In the genomic region with DNA sequence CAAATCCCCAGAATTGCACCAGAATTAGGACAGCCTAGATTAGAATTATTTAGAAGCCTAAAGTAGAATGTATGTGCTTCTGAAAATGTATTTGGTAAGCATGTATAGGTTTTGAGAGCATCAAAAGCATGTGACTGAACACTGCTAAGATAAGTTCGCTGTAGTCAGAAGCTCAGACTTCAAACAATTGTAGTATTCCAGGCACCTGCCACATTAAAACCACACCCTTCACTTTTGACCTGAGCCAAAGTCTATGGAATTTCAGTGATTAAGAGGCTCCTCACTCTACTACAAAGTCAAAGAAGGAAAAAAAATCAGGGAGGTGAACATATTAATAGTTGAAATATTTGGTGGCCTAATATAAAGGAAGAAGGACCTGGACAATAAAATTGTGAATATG, we compare ENCODE assay signal across 23 cellular contexts. TPM values are rescaled to one million over a fixed set of nuclear protein-coding genes. Genes with fewer than 3 reads are reported as not detected.
DNase-seq lines count a peak whose midpoint lies in the region; ATAC-seq and TF ChIP-seq lines count a peak whose summit lies in the region.
"Had no signal": no experiment of that assay in that cellular context is flagged by ENCODE, and none has a peak within 500 bp of the region (broad histone marks: within the 10 kb centered on the region; RNA-seq: fewer than 3 reads in every experiment).

No MANE protein-coding gene starts in this region.

- H3K27me3 ChIP-seq in spleen (replicated peaks in 1 of 7), result no peaks in the 10 kb centered on the region
- H3K27me3 ChIP-seq: BLaER1, Peyer's patch, SJSA1 had no signal

- no peaks in the 10 kb centered on the region for H3K9me3 ChIP-seq in spleen
- H3K9me3 ChIP-seq: BLaER1, Peyer's patch, SJSA1 had no signal

- intact Hi-C loops in spleen (cut with DNase I; ENCODE audit: low total_unique reads), result no loop called here

- H3K4me3 ChIP-seq in spleen, result no peak overlapping the region
- H3K4me3 ChIP-seq: BLaER1, Peyer's patch, SJSA1 had no signal

- no peaks in the 10 kb centered on the region for H3K4me1 ChIP-seq in spleen
- H3K4me1 ChIP-seq: BLaER1, Peyer's patch, SJSA1 had no signal

- ATAC-seq in GM18868 (IDR thresholded peaks at IDR 0.05; ENCODE audit: unreplicated experiment), result peak; percentile 21
- ATAC-seq in HG02852 (IDR thresholded peaks at IDR 0.05; ENCODE audit: unreplicated experiment), result no peak

- no peak for TF ChIP-seq POLR2A in spleen (IDR thresholded peaks at IDR 0.05)

- H3K27ac ChIP-seq in spleen, result no peak overlapping the region
- H3K27ac ChIP-seq: BLaER1, SJSA1 had no signal

- WGBS in spleen, 5 donors, result 82 to 96% (median 83%) methylated on average over 1 of the region's 1 CpG

- peak; percentile 46 for DNase-seq in DMS 273 (lab: John Stamatoyannopoulos, UW; ENCODE audit: unreplicated experiment)
- peak; percentile 79 for DNase-seq in NCI-H748 (lab: John Stamatoyannopoulos, UW; ENCODE audit: unreplicated experiment)
- DNase-seq in cerebellar cortex (ENCODE audit: low spot score), result peak; percentile 39
- no peak for DNase-seq in spleen
- DNase-seq in stimulated activated CD4-positive, alpha-beta T cell treated with anti-CD3 and anti-CD28 coated beads, Interleukin-15, amount 100 ng/mL, for 24 hours, result no peak
- DNase-seq: CD4-positive, alpha-beta T cell; COR-L47; DND-41; GOT3; NCI-H1048; NCI-H1417 treated with DMSO at 0.1 percent for 48 hours; NCI-H187 treated with DMSO at 0.1 percent for 48 hours; NCI-H2107; NCI-H345; NCI-H526; NK-92 treated with Interleukin-12 subunit alpha and Interleukin-12 subunit beta, amount 100 ng/mL, for 24 hours had no signal

- H3K36me3 ChIP-seq in spleen, result no peaks in the 10 kb centered on the region
- H3K36me3 ChIP-seq: BLaER1, Peyer's patch, SJSA1 had no signal

- no peak for TF ChIP-seq CTCF in spleen (IDR thresholded peaks at IDR 0.05 in 8 of 11, conservative IDR thresholded peaks at IDR 0.05 in 3 of 11)

RNA-seq across cellular contexts. Expression of a gene that starts 8.2 kb away (rescaled TPM):
- 1 to 10 TPM in 4 of 7 donors, under 1 TPM in 3; 0.39 to 2.4 (median 1.1) TPM for total RNA-seq in spleen
- polyA plus RNA-seq in spleen, result 1 to 10 TPM in 1 of 3 donors, under 1 TPM in 2; 0.12 to 1.2 (median 0.67) TPM
- total RNA-seq: CD4-positive, alpha-beta T cell; MCF 10A; SJSA1 had no signal
- polyA plus RNA-seq: IgD-negative memory B cell had no signal

Comparison
In these comparisons a context has a peak if more than half of its experiments do, and no peak if none do; other contexts are left out.
1. DNase-seq: peak in DMS 273 (single experiment), NCI-H748 (single experiment) and cerebellar cortex (single experiment); none in spleen (single experiment) and stimulated activated CD4-positive, alpha-beta T cell treated with anti-CD3 and anti-CD28 coated beads, Interleukin-15, amount 100 ng/mL, for 24 hours (single experiment).